Comparison of ENCODE assay signal across 7 cellular contexts in genomic region chr19:46416077-46416709, GRCh38. TPM values are rescaled to one million over a fixed set of nuclear protein-coding genes. Genes with fewer than 3 reads are reported as not detected.
DNase-seq lines count a peak whose midpoint lies in the region; ATAC-seq and TF ChIP-seq lines count a peak whose summit lies in the region.

No MANE protein-coding gene starts in this region.

- H3K27ac Mint-ChIP-seq in activated T-cell treated with anti-CD3 and anti-CD28 coated beads, Interleukin-2, amount 50 U/mL, for 72 hours: no peak overlapping the region

- no peak for TF ChIP-seq POLR2A in ovary (IDR thresholded peaks at IDR 0.05)

- ATAC-seq in activated T-cell treated with anti-CD3 and anti-CD28 coated beads, Interleukin-2, amount 50 U/mL, for 72 hours (replicated peaks in 1 of 2): no peak
- ATAC-seq in Right ventricle myocardium superior (ENCODE audit: poor library complexity) (peak; percentile 44), HG02642 (IDR thresholded peaks at IDR 0.05; ENCODE audit: poor library complexity, unreplicated experiment) (no peak), HG03521 (IDR thresholded peaks at IDR 0.05; ENCODE audit: unreplicated experiment) (no peak)

- intact Hi-C loops in Right ventricle myocardium superior (cut with DNase I): no loop called here
- intact Hi-C loops in ovary (cut with DNase I): no loop called here

- no peaks in the 10 kb centered on the region for H3K36me3 Mint-ChIP-seq in activated T-cell treated with anti-CD3 and anti-CD28 coated beads, Interleukin-2, amount 50 U/mL, for 72 hours (ENCODE audit: insufficient read depth in 2 of 2)

- TF ChIP-seq CTCF in GM10266 (IDR thresholded peaks at IDR 0.05; ENCODE audit: control insufficient read depth, insufficient read depth, low read depth, missing control alignments) (no peak), ovary (IDR thresholded peaks at IDR 0.05) (no peak)

- TF ChIP-seq EP300 in ovary (IDR thresholded peaks at IDR 0.05): no peak

- H3K27ac ChIP-seq in ovary: peak overlapping the region in 1 of 2 donors; percentile 68

- peak overlapping the region; percentile 18 to 52 for H3K4me3 Mint-ChIP-seq in activated T-cell treated with anti-CD3 and anti-CD28 coated beads, Interleukin-2, amount 50 U/mL, for 72 hours

- 3 to 4% (median 4%) methylated on average over 41 of the region's 41 CpGs for WGBS in ovary, 3 donors

- no peaks in the 10 kb centered on the region for H3K9me3 ChIP-seq in ovary

- peaks cover 67% of the 10 kb centered on the region for H3K27me3 Mint-ChIP-seq in activated T-cell treated with anti-CD3 and anti-CD28 coated beads, Interleukin-2, amount 50 U/mL, for 72 hours (ENCODE audit: low read depth)

- DNase-seq in GM10266 (ENCODE audit: extremely low spot score) (peak; percentile 68), NCI-H187 treated with DMSO at 0.1 percent for 48 hours (lab: John Stamatoyannopoulos, UW) (peak; percentile 65), Right ventricle myocardium superior (peak; percentile 93), ovary (peak; percentile 96 to 99 (median 97))
- peak in 1 of 2 donors; percentile 18 for DNase-seq in activated T-cell treated with anti-CD3 and anti-CD28 coated beads, Interleukin-2, amount 50 U/mL, for 72 hours

- peaks cover 4% of the 10 kb centered on the region for H3K4me1 ChIP-seq in ovary (ENCODE audit: insufficient read depth)

- no peaks in the 10 kb centered on the region for H3K9me3 Mint-ChIP-seq in activated T-cell treated with anti-CD3 and anti-CD28 coated beads, Interleukin-2, amount 50 U/mL, for 72 hours

- H3K4me1 Mint-ChIP-seq in activated T-cell treated with anti-CD3 and anti-CD28 coated beads, Interleukin-2, amount 50 U/mL, for 72 hours (ENCODE audit: low read depth): peaks cover 23% of the 10 kb centered on the region

- H3K27me3 ChIP-seq in ovary: no peaks in the 10 kb centered on the region

- H3K4me3 ChIP-seq in ovary: peak overlapping the region; percentile 19

- no peaks in the 10 kb centered on the region for H3K36me3 ChIP-seq in ovary

RNA-seq across cellular contexts. Expression of gene CCDC8, which starts 2.8 kb away (rescaled TPM):
- total RNA-seq in activated T-cell treated with anti-CD3 and anti-CD28 coated beads, Interleukin-2, amount 50 U/mL, for 72 hours: not detected
- total RNA-seq in Right ventricle myocardium superior (28.1 TPM), ovary (10 to 100 TPM; 29.3 to 82.6 (median 67.9) TPM)
- polyA plus RNA-seq in ovary: 10 to 100 TPM; 20.1 to 35.7 TPM

RNA-seq across cellular contexts. Expression of gene PNMA8C, which starts 12.5 kb away (rescaled TPM):
- not detected for total RNA-seq in activated T-cell treated with anti-CD3 and anti-CD28 coated beads, Interleukin-2, amount 50 U/mL, for 72 hours
- total RNA-seq in Right ventricle myocardium superior (not detected), ovary (under 1 TPM in 6 of 7 donors, not detected in 1; 0.25 to 0.82 (median 0.39) TPM)
- under 1 TPM; 0.15 to 0.32 TPM for polyA plus RNA-seq in ovary

RNA-seq across cellular contexts. Expression of gene PNMA8A, which starts 55.2 kb away (rescaled TPM):
- total RNA-seq in activated T-cell treated with anti-CD3 and anti-CD28 coated beads, Interleukin-2, amount 50 U/mL, for 72 hours: 1 to 10 TPM in 1 of 2 donors, not detected in 1; 1.9 TPM
- total RNA-seq in Right ventricle myocardium superior (7.3 TPM), ovary (10 to 100 TPM in 6 of 7 donors, 1 to 10 TPM in 1; 8.8 to 35.3 (median 32.8) TPM)
- polyA plus RNA-seq in ovary: 10 to 100 TPM in 1 of 2 donors, 1 to 10 TPM in 1; 9.9 to 13.2 TPM

Comparison
In these comparisons a context has a peak if more than half of its experiments do, and no peak if none do; other contexts are left out.
1. RNA of gene CCDC8, which starts 2.8 kb away (total RNA-seq): 29.3 to 82.6 TPM in ovary and 28.1 TPM in Right ventricle myocardium superior (single experiment); not detected in activated T-cell treated with anti-CD3 and anti-CD28 coated beads, Interleukin-2, amount 50 U/mL, for 72 hours; every median in the first group is over 10 times any median in the second.